Comparison of ENCODE assay signal across 10 cellular contexts in genomic region chr4:7854697-7855370, GRCh38.
A peak's percentile ranks its signal among the peaks of the same experiment; 100 is the strongest.
DNase-seq lines count a peak whose midpoint lies in the region; ATAC-seq and TF ChIP-seq lines count a peak whose summit lies in the region.
"Had no signal": no experiment of that assay in that cellular context is flagged by ENCODE, and none has a peak within 500 bp of the region (broad histone marks: within the 10 kb centered on the region; RNA-seq: fewer than 3 reads in every experiment).

No MANE protein-coding gene starts in this region.

- intact Hi-C loops in activated CD4-positive, alpha-beta memory T cell treated with anti-CD3 and anti-CD28 coated beads for 36 hours (cut with micrococcal nuclease), result loop anchor here (1.0 to 2.0 kb wide), 3 partner anchors 26 to 114 kb away; no protein-coding TSS in a partner anchor
- intact Hi-C loops in tibial artery (cut with DNase I; ENCODE audit: low total_unique reads), result no loop called here

- H3K4me3 ChIP-seq in suprapubic skin (no peak overlapping the region), tibial artery (no peak overlapping the region)
- H3K4me3 ChIP-seq: cardiac muscle cell had no signal

- DNase-seq in activated CD4-positive, alpha-beta memory T cell treated with anti-CD3 and anti-CD28 coated beads for 36 hours, result peak; percentile 83
- peak; percentile 93 for DNase-seq in central memory CD4-positive, alpha-beta T cell
- DNase-seq in stimulated activated CD4-positive, alpha-beta T cell treated with anti-CD3 and anti-CD28 coated beads, Interleukin-1b, Interleukin-23, amount 100 ng/mL, for 48 hours, result peak; percentile 66
- DNase-seq in NCI-H526 (lab: John Stamatoyannopoulos, UW), result no peak
- no peak for DNase-seq in SIG-M5 (lab: John Stamatoyannopoulos, UW)
- no peak for DNase-seq in suprapubic skin (ENCODE audit: low spot score in 2 of 2)
- no peak for DNase-seq in tibial artery
- DNase-seq: DMS53 had no signal

- H3K27ac Mint-ChIP-seq in activated CD4-positive, alpha-beta memory T cell treated with anti-CD3 and anti-CD28 coated beads for 36 hours, result peak overlapping the region; percentile 82

- no peak for TF ChIP-seq POLR2A in suprapubic skin (IDR thresholded peaks at IDR 0.05)

- ATAC-seq in HG02798 (IDR thresholded peaks at IDR 0.05; ENCODE audit: poor library complexity, unreplicated experiment), result peak; percentile 40

- H3K36me3 ChIP-seq in suprapubic skin (peaks cover 25% of the 10 kb centered on the region), tibial artery (peaks cover 0 to 18% (median 14%) of the 10 kb centered on the region in 3 donors)
- H3K36me3 ChIP-seq: cardiac muscle cell had no signal

- peaks cover 39% of the 10 kb centered on the region for H3K36me3 Mint-ChIP-seq in activated CD4-positive, alpha-beta memory T cell treated with anti-CD3 and anti-CD28 coated beads for 36 hours

- no peaks in the 10 kb centered on the region for H3K9me3 ChIP-seq in suprapubic skin
- no peaks in the 10 kb centered on the region for H3K9me3 ChIP-seq in tibial artery

- H3K27ac ChIP-seq in suprapubic skin, result no peak overlapping the region
- no peak overlapping the region for H3K27ac ChIP-seq in tibial artery
- H3K27ac ChIP-seq: cardiac muscle cell had no signal

- WGBS in suprapubic skin, result 84% methylated on average over 9 of the region's 9 CpGs

- TF ChIP-seq CTCF in suprapubic skin (IDR thresholded peaks at IDR 0.05) (no peak), tibial artery (IDR thresholded peaks at IDR 0.05) (no peak)

- TF ChIP-seq EP300 in suprapubic skin (IDR thresholded peaks at IDR 0.05), result no peak

- H3K9me3 Mint-ChIP-seq in activated CD4-positive, alpha-beta memory T cell treated with anti-CD3 and anti-CD28 coated beads for 36 hours, result no peaks in the 10 kb centered on the region

- POLR2A ChIA-PET in activated CD4-positive, alpha-beta memory T cell treated with anti-CD3 and anti-CD28 coated beads for 36 hours (lab: Charles Lee), result interaction anchor here (0.6 to 1.5 kb wide), 7 partner anchors 10 to 83 kb away, joined by 3 to 6 read pairs (median 3); no protein-coding TSS in a partner anchor

- no peaks in the 10 kb centered on the region for H3K27me3 ChIP-seq in suprapubic skin
- H3K27me3 ChIP-seq in tibial artery, result no peaks in the 10 kb centered on the region
- H3K27me3 ChIP-seq: cardiac muscle cell had no signal

- CTCF ChIA-PET in activated CD4-positive, alpha-beta memory T cell treated with anti-CD3 and anti-CD28 coated beads for 36 hours (lab: Charles Lee), result interaction anchor here (0.7 to 2.5 kb wide), 9 partner anchors 10 to 90 kb away, joined by 3 to 22 read pairs (median 4); no protein-coding TSS in a partner anchor

- peaks cover 95% of the 10 kb centered on the region for H3K4me1 Mint-ChIP-seq in activated CD4-positive, alpha-beta memory T cell treated with anti-CD3 and anti-CD28 coated beads for 36 hours (ENCODE audit: low read depth)

- H3K27me3 Mint-ChIP-seq in activated CD4-positive, alpha-beta memory T cell treated with anti-CD3 and anti-CD28 coated beads for 36 hours, result no peaks in the 10 kb centered on the region

- H3K4me3 Mint-ChIP-seq in activated CD4-positive, alpha-beta memory T cell treated with anti-CD3 and anti-CD28 coated beads for 36 hours, result peak overlapping the region; percentile 61

- H3K4me1 ChIP-seq in suprapubic skin (peaks cover 13% of the 10 kb centered on the region), tibial artery (peaks cover 0 to 23% (median 17%) of the 10 kb centered on the region in 4 donors)

Comparison
In these comparisons a context has a peak if more than half of its experiments do, and no peak if none do; other contexts are left out.
1. DNase-seq: peak in activated CD4-positive, alpha-beta memory T cell treated with anti-CD3 and anti-CD28 coated beads for 36 hours (single experiment), central memory CD4-positive, alpha-beta T cell (single experiment) and stimulated activated CD4-positive, alpha-beta T cell treated with anti-CD3 and anti-CD28 coated beads, Interleukin-1b, Interleukin-23, amount 100 ng/mL, for 48 hours (single experiment); none in NCI-H526 (0 of 2), SIG-M5 (single experiment), suprapubic skin (0 of 2) and tibial artery (0 of 2).